Comparison of ENCODE assay signal across 29 cellular contexts in genomic region chr9:86978413-86978812, GRCh38. TPM values are rescaled to one million over a fixed set of nuclear protein-coding genes. Genes with fewer than 3 reads are reported as not detected.
DNase-seq lines count a peak whose midpoint lies in the region; ATAC-seq and TF ChIP-seq lines count a peak whose summit lies in the region.
"Had no signal": no experiment of that assay in that cellular context is flagged by ENCODE, and none has a peak within 500 bp of the region (broad histone marks: within the 10 kb centered on the region; RNA-seq: fewer than 3 reads in every experiment).

No MANE protein-coding gene starts in this region.

- H3K36me3 ChIP-seq in RWPE2 (ENCODE audit: low read depth) = no peaks in the 10 kb centered on the region
- no peaks in the 10 kb centered on the region for H3K36me3 ChIP-seq in fibroblast of lung (ENCODE audit: control insufficient read depth, insufficient read depth, low read length)
- no peaks in the 10 kb centered on the region for H3K36me3 ChIP-seq in osteoblast (ENCODE audit: insufficient read depth, low read length)
- H3K36me3 ChIP-seq in upper lobe of right lung = no peaks in the 10 kb centered on the region
- H3K36me3 ChIP-seq: ascending aorta, esophagus muscularis mucosa, gastrocnemius medialis, neural progenitor cell, right lobe of liver had no signal

- H3K4me3 ChIP-seq in RWPE2 (ENCODE audit: severe bottlenecking) = no peak overlapping the region
- no peak overlapping the region for H3K4me3 ChIP-seq in fibroblast of lung (replicated peaks in 1 of 4; ENCODE audit: control extremely low read depth in 1 of 4, insufficient read depth in 1 of 4, low read depth in 3 of 4, low read length in 4 of 4)
- H3K4me3 ChIP-seq in osteoblast (ENCODE audit: insufficient read depth, low read length) = no peak overlapping the region
- no peak overlapping the region for H3K4me3 ChIP-seq in upper lobe of right lung
- H3K4me3 ChIP-seq: ascending aorta, dorsolateral prefrontal cortex, esophagus muscularis mucosa, gastrocnemius medialis, K562, neural progenitor cell, right lobe of liver had no signal

- H4K20me1 ChIP-seq in fibroblast of lung (ENCODE audit: control insufficient read depth, extremely low read depth, insufficient read depth, low read length) (no peaks in the 10 kb centered on the region), osteoblast (ENCODE audit: insufficient read depth, low read length) (no peaks in the 10 kb centered on the region)

- POLR2A ChIA-PET in GM10248 (lab: Yijun Ruan, JAX) = no interaction called here

- CTCF ChIA-PET in GM10248 (lab: Yijun Ruan, JAX) = interaction anchor here (1.1 to 1.2 kb wide), 2 partner anchors 9 to 11 kb away, joined by 3 read pairs; no protein-coding TSS in a partner anchor

- peaks cover 46% of the 10 kb centered on the region for H3K4me1 ChIP-seq in RWPE2 (ENCODE audit: insufficient read depth, poor library complexity, severe bottlenecking)
- peaks cover 3% of the 10 kb centered on the region for H3K4me1 ChIP-seq in fibroblast of lung (ENCODE audit: control insufficient read depth, extremely low read depth, insufficient read depth, low read length)
- peaks cover 42% of the 10 kb centered on the region for H3K4me1 ChIP-seq in osteoblast (ENCODE audit: insufficient read depth, low read length)
- no peaks in the 10 kb centered on the region for H3K4me1 ChIP-seq in upper lobe of right lung
- H3K4me1 ChIP-seq: neural progenitor cell, right lobe of liver had no signal

- H3K27me3 ChIP-seq in RWPE2 (ENCODE audit: insufficient read depth, poor library complexity, severe bottlenecking) = no peaks in the 10 kb centered on the region
- H3K27me3 ChIP-seq in fibroblast of lung (ENCODE audit: control insufficient read depth, insufficient read depth, low read length) = no peaks in the 10 kb centered on the region
- H3K27me3 ChIP-seq in osteoblast (ENCODE audit: insufficient read depth, low read length) = no peaks in the 10 kb centered on the region
- H3K27me3 ChIP-seq in upper lobe of right lung = peaks cover 6% of the 10 kb centered on the region
- H3K27me3 ChIP-seq: ascending aorta, dorsolateral prefrontal cortex, esophagus muscularis mucosa, gastrocnemius medialis, neural progenitor cell, right lobe of liver had no signal

- DNase-seq in EH (ENCODE audit: low read depth) (peak; percentile 16), RWPE2 (ENCODE audit: low spot score) (no peak), fibroblast of lung (ENCODE audit: low read depth in 2 of 2) (peak; percentile 19 to 39), osteoblast (ENCODE audit: insufficient read length, low spot score, missing footprints) (peak; percentile 63), upper lobe of right lung (no peak), GM10248 (ENCODE audit: extremely low spot score) (no peak)
- DNase-seq in stimulated activated CD8-positive, alpha-beta memory T cell treated with anti-CD3 and anti-CD28 coated beads, Interleukin-4, amount 100 ng/mL, for 48 hours = no peak
- DNase-seq: activated CD4-positive, alpha-beta T cell treated with anti-CD3 and anti-CD28 coated beads, Interleukin-2, amount 50 U/mL, for 4 hours; activated CD8-positive, alpha-beta memory T cell treated with anti-CD3 and anti-CD28 coated beads, Interleukin-2, amount 10 ng/mL, durations not matched to agents 7 days and 5 days; activated gamma-delta T cell; activated naive CD8-positive, alpha-beta T cell treated with anti-CD3 and anti-CD28 coated beads, Interleukin-2, amount 10 ng/mL, durations not matched to agents 7 days and 5 days; activated T-cell treated with anti-CD3 and anti-CD28 coated beads, Interleukin-2, amount 50 U/mL, for 4 hours; Calu3; dorsolateral prefrontal cortex; gastrocnemius medialis; hippocampal formation; mammary epithelial cell; NCI-H1092 treated with DMSO at 0.1 percent for 48 hours; NCI-H187; right lobe of liver; stimulated activated CD4-positive, alpha-beta T cell treated with anti-CD3 and anti-CD28 coated beads, Interleukin-15, amount 100 ng/mL, for 24 hours; stimulated activated CD4-positive, alpha-beta T cell treated with anti-CD3 and anti-CD28 coated beads, Interleukin-4, amount 100 ng/mL, for 4 hours; T-helper 17 cell had no signal

- no peaks in the 10 kb centered on the region for H3K79me2 ChIP-seq in fibroblast of lung (ENCODE audit: control insufficient read depth, insufficient read depth, low read length)
- H3K79me2 ChIP-seq in osteoblast (ENCODE audit: insufficient read depth, low read length) = no peaks in the 10 kb centered on the region

- ATAC-seq in RWPE2 (ENCODE audit: low read depth) (no peak), upper lobe of right lung (no peak)
- ATAC-seq: activated CD4-positive, CD25-positive, alpha-beta regulatory T cell treated with anti-CD3 and anti-CD28 coated beads, Interleukin-2, amount 50 U/mL, for 24 hours; activated CD8-positive, alpha-beta memory T cell treated with anti-CD3 and anti-CD28 coated beads, Interleukin-2, amount 10 ng/mL, durations not matched to agents 7 days and 5 days; activated T-cell treated with anti-CD3 and anti-CD28 coated beads, Interleukin-2, amount 50 U/mL, for 4 hours; gastrocnemius medialis; K562; right lobe of liver; stimulated activated effector memory CD8-positive, alpha-beta T cell treated with anti-CD3 and anti-CD28 coated beads, Interleukin-12 subunit alpha, Interleukin-12 subunit beta, amount 100 ng/mL, for 72 hours; T-helper 17 cell had no signal

- H3K27ac ChIP-seq in RWPE2 (ENCODE audit: poor library complexity, severe bottlenecking) = peak overlapping the region; percentile 62
- no peak overlapping the region for H3K27ac ChIP-seq in fibroblast of lung (ENCODE audit: insufficient read depth, low read length)
- H3K27ac ChIP-seq in osteoblast (ENCODE audit: low read depth, low read length) = peak overlapping the region; percentile 81
- H3K27ac ChIP-seq in upper lobe of right lung = no peak overlapping the region
- H3K27ac ChIP-seq: ascending aorta, dorsolateral prefrontal cortex, esophagus muscularis mucosa, gastrocnemius medialis, neural progenitor cell, right lobe of liver had no signal

- no peak for TF ChIP-seq CTCF in RWPE2 (IDR thresholded peaks at IDR 0.05; ENCODE audit: poor library complexity, severe bottlenecking)
- no peak for TF ChIP-seq CTCF in fibroblast of lung (conservative IDR thresholded peaks at IDR 0.05 in 1 of 2, IDR thresholded peaks at IDR 0.05 in 1 of 2; ENCODE audit: low read depth in 1 of 2, low read length in 2 of 2)
- TF ChIP-seq CTCF in osteoblast (IDR thresholded peaks at IDR 0.05; ENCODE audit: extremely low read depth, low read depth, low read length) = no peak
- TF ChIP-seq CTCF in upper lobe of right lung (IDR thresholded peaks at IDR 0.05) = no peak
- no peak for TF ChIP-seq CTCF in GM10248 (IDR thresholded peaks at IDR 0.05; ENCODE audit: control extremely low read depth, extremely low read depth, low read depth, missing control alignments)

- H3K9ac ChIP-seq in fibroblast of lung (ENCODE audit: insufficient read depth, low read length) = no peak overlapping the region
- H3K9ac ChIP-seq: neural progenitor cell had no signal

- H3K9me3 ChIP-seq in RWPE2 (ENCODE audit: severe bottlenecking) (no peaks in the 10 kb centered on the region), fibroblast of lung (ENCODE audit: control insufficient read depth, insufficient read depth, low read depth, low read length) (no peaks in the 10 kb centered on the region), osteoblast (ENCODE audit: low read depth, low read length) (no peaks in the 10 kb centered on the region), upper lobe of right lung (no peaks in the 10 kb centered on the region)
- H3K9me3 ChIP-seq: ascending aorta, esophagus muscularis mucosa, gastrocnemius medialis, right lobe of liver had no signal

- no peak overlapping the region for H3K4me2 ChIP-seq in fibroblast of lung (ENCODE audit: extremely low read depth, insufficient read depth, low read length)
- H3K4me2 ChIP-seq in osteoblast (ENCODE audit: insufficient read depth, low read length) = peak overlapping the region; percentile 55
- H3K4me2 ChIP-seq: neural progenitor cell had no signal

- H2AFZ ChIP-seq in fibroblast of lung (ENCODE audit: low read length) = no peak overlapping the region
- H2AFZ ChIP-seq in osteoblast (ENCODE audit: low read length) = no peak overlapping the region
- H2AFZ ChIP-seq: neural progenitor cell had no signal

- intact Hi-C loops in upper lobe of right lung (cut with DNase I) = no loop called here

RNA-seq across cellular contexts. Expression of gene GAS1, which starts 31.1 kb away (rescaled TPM):
- total RNA-seq in fibroblast of lung = 7.4 and 15.2 TPM in 2 replicates
- 1.6 and 2.5 TPM in 2 replicates for polyA plus RNA-seq in fibroblast of lung
- polyA plus RNA-seq in fibroblast of lung (2012) = 1.8 and 3.5 TPM in 2 replicates
- polyA minus RNA-seq in fibroblast of lung (ENCODE audit: low replicate concordance) = 1.2 and 1.8 TPM in 2 replicates
- 107 and 121 TPM in 2 replicates for total RNA-seq in osteoblast
- 16.8 TPM for total RNA-seq in upper lobe of right lung
- polyA plus RNA-seq: K562 had no signal

Comparison
In these comparisons a context has a peak if more than half of its experiments do, and no peak if none do; other contexts are left out.
1. DNase-seq: peak in EH (single experiment), fibroblast of lung (2 of 2) and osteoblast (single experiment); none in RWPE2 (single experiment), upper lobe of right lung (single experiment), stimulated activated CD8-positive, alpha-beta memory T cell treated with anti-CD3 and anti-CD28 coated beads, Interleukin-4, amount 100 ng/mL, for 48 hours (single experiment) and GM10248 (single experiment).
2. H3K27ac ChIP-seq: peak in RWPE2 (single experiment) and osteoblast (single experiment); none in fibroblast of lung (single experiment) and upper lobe of right lung (single experiment).